Comparison of ENCODE assay signal across 8 cellular contexts in genomic region chr11:128686745-128687177, GRCh38. TPM values are rescaled to one million over a fixed set of nuclear protein-coding genes. Genes with fewer than 3 reads are reported as not detected.
DNase-seq lines count a peak whose midpoint lies in the region; ATAC-seq and TF ChIP-seq lines count a peak whose summit lies in the region.

No MANE protein-coding gene starts in this region.

- peak; percentile 52 for DNase-seq in CD14-positive monocyte (ENCODE audit: low spot score)
- DNase-seq in MV-4-11 (lab: John Stamatoyannopoulos, UW) = peak; percentile 35
- peak; percentile 85 for DNase-seq in activated effector memory CD4-positive, alpha-beta T cell treated with anti-CD3 and anti-CD28 coated beads, Interleukin-2, amount 50 U/mL, for 16 hours
- DNase-seq in heart right ventricle = peak in 1 of 2 donors; percentile 65
- DNase-seq in globus pallidus (ENCODE audit: low spot score) = no peak
- DNase-seq in SHP77 (lab: John Stamatoyannopoulos, UW) = no peak

- H3K27ac Mint-ChIP-seq in CD14-positive monocyte = peak overlapping the region in 1 of 7 donors; percentile 85

- peak; percentile 64 for ATAC-seq in GM19438 (IDR thresholded peaks at IDR 0.05; ENCODE audit: low read depth, unreplicated experiment)
- ATAC-seq in heart right ventricle = peak in 7 of 8 donors; percentile 57 to 80 (median 71)

- H3K36me3 Mint-ChIP-seq in CD14-positive monocyte = peaks cover 2 to 5% of the 10 kb centered on the region in 2 donors

- intact Hi-C loops in CD14-positive monocyte (cut with micrococcal nuclease) (no loop called here), heart right ventricle (cut with DNase I) (no loop called here)

- H3K4me1 ChIP-seq in heart right ventricle = peaks cover 15 to 66% (median 55%) of the 10 kb centered on the region in 9 donors

- H3K27ac ChIP-seq in heart right ventricle (no peak overlapping the region), skin epidermis (no peak overlapping the region)

- H3K36me3 ChIP-seq in heart right ventricle = no peaks in the 10 kb centered on the region

- H3K9me3 Mint-ChIP-seq in CD14-positive monocyte = peaks cover 0 to 16% (median 2%) of the 10 kb centered on the region in 7 donors

- peaks cover 41 to 67% (median 45%) of the 10 kb centered on the region in 3 donors for H3K27me3 Mint-ChIP-seq in CD14-positive monocyte (ENCODE audit: low read depth in 3 of 3)

- H3K4me3 Mint-ChIP-seq in CD14-positive monocyte = peak overlapping the region; percentile 81 to 92

- H3K4me3 ChIP-seq in heart right ventricle = peak overlapping the region; percentile 4 to 56 (median 53)
- peak overlapping the region; percentile 4 to 34 (median 17) for H3K4me3 ChIP-seq in skin epidermis

- peaks cover 16 to 67% (median 57%) of the 10 kb centered on the region in 7 donors for H3K27me3 ChIP-seq in heart right ventricle

- peaks cover 57% of the 10 kb centered on the region for H3K4me1 Mint-ChIP-seq in CD14-positive monocyte

- 2% methylated on average over 32 of the region's 32 CpGs for WGBS in heart right ventricle, 2 donors

- no peak for TF ChIP-seq CTCF in CD14-positive monocyte (IDR thresholded peaks at IDR 0.05)
- no peak for TF ChIP-seq CTCF in heart right ventricle (IDR thresholded peaks at IDR 0.05)

- H3K9me3 ChIP-seq in heart right ventricle = no peaks in the 10 kb centered on the region

RNA-seq across cellular contexts. Expression of gene FLI1, which starts 7.1 kb away (rescaled TPM):
- 10 to 100 TPM; 42.4 to 64.5 TPM for polyA plus RNA-seq in CD14-positive monocyte
- 10 to 100 TPM; 11.7 to 33.3 (median 17.2) TPM for total RNA-seq in heart right ventricle
- polyA plus RNA-seq in heart right ventricle = 10 to 100 TPM; 11.4 to 12.1 TPM

Comparison
In these comparisons a context has a peak if more than half of its experiments do, and no peak if none do; other contexts are left out.
1. DNase-seq: peak in CD14-positive monocyte (single experiment), MV-4-11 (single experiment) and activated effector memory CD4-positive, alpha-beta T cell treated with anti-CD3 and anti-CD28 coated beads, Interleukin-2, amount 50 U/mL, for 16 hours (single experiment); none in globus pallidus (single experiment) and SHP77 (0 of 2).